ENCODE assay signal across 8 cellular contexts in the genomic region with DNA sequence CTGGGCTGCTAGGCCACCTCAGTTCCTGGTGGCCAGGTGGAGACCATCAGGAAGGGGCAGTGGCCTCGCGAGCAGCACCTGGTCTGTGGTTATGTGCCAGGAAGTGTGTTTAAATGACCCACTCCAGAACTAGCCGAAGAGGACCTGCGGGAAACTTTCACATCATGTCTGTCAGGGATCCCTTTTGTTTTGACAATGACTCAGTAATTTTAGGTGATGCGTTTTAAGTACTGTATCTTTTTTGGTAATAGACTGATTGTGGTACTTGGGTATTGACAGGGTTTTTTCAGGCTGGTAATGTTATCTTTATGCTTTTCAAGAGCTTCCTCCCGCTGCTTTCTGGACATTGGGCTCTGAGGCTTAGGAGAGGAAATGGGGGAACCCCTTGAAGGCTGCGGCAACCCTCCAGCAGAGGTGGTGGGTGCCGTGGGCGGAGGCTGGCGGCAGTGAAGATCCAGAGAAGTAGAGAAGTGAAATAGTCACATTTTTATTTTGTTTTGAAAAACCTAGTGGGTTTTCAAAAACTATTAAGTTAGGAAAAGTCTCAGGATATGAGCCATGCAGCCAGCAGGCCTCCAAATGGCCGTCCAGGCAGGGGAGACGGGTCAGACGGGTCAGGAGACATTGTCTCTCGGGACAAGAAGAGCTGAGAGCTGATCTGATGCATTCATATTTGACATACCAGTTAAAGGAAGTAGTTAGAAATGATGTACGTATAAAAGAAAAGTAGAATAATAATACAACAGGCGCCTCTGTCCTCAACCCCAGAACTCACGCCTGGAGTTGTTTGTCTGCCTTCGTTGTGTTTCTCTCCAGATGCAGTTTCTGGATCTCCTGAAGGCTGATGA. TPM values are rescaled to one million over a fixed set of nuclear protein-coding genes. Genes with fewer than 3 reads are reported as not detected.
A peak's percentile ranks its signal among the peaks of the same experiment; 100 is the strongest.
DNase-seq lines count a peak whose midpoint lies in the region; ATAC-seq, FAIRE-seq and TF ChIP-seq lines count a peak whose summit lies in the region.

No MANE protein-coding gene starts in this region.

- CTCF ChIA-PET in activated naive CD4-positive, alpha-beta T cell treated with anti-CD3 and anti-CD28 coated beads, Interleukin-2, amount 10 ng/mL, durations not matched to agents 7 days and 5 days (lab: Charles Lee) = no interaction called here

- H3K9me3 Mint-ChIP-seq in activated naive CD4-positive, alpha-beta T cell treated with anti-CD3 and anti-CD28 coated beads, Interleukin-2, amount 10 ng/mL, durations not matched to agents 7 days and 5 days = peaks cover 9% of the 10 kb centered on the region

- TF ChIP-seq CTCF in psoas muscle (IDR thresholded peaks at IDR 0.05) = no peak

- H3K4me3 Mint-ChIP-seq in activated naive CD4-positive, alpha-beta T cell treated with anti-CD3 and anti-CD28 coated beads, Interleukin-2, amount 10 ng/mL, durations not matched to agents 7 days and 5 days = peak overlapping the region; percentile 56

- no peak overlapping the region for H3K4me3 ChIP-seq in psoas muscle

- H3K36me3 ChIP-seq in psoas muscle (ENCODE audit: insufficient read depth in 1 of 2, low read depth in 1 of 2) = no peaks in the 10 kb centered on the region

- ATAC-seq in GM19463 (IDR thresholded peaks at IDR 0.05; ENCODE audit: unreplicated experiment) = peak; percentile 94
- ATAC-seq in HG03469 (IDR thresholded peaks at IDR 0.05; ENCODE audit: unreplicated experiment) = peak; percentile 78
- ATAC-seq in psoas muscle = no peak

- peaks cover 61% of the 10 kb centered on the region for H3K4me1 Mint-ChIP-seq in activated naive CD4-positive, alpha-beta T cell treated with anti-CD3 and anti-CD28 coated beads, Interleukin-2, amount 10 ng/mL, durations not matched to agents 7 days and 5 days

- no peak for TF ChIP-seq POLR2A in H54 (IDR thresholded peaks at IDR 0.05; ENCODE audit: low read depth, low read length)

- DNase-seq in CD1c-positive myeloid dendritic cell (ENCODE audit: extremely low spot score) (peak; percentile 74), psoas muscle (no peak), NCI-H82 (lab: John Stamatoyannopoulos, UW) (no peak), NCI-H1436 treated with DMSO at 0.1 percent for 48 hours (lab: John Stamatoyannopoulos, UW) (no peak), H54 (ENCODE audit: insufficient read length, low spot score) (no peak)
- DNase-seq in activated naive CD4-positive, alpha-beta T cell treated with anti-CD3 and anti-CD28 coated beads, Interleukin-2, amount 10 ng/mL, durations not matched to agents 7 days and 5 days = peak; percentile 42

- H3K36me3 Mint-ChIP-seq in activated naive CD4-positive, alpha-beta T cell treated with anti-CD3 and anti-CD28 coated beads, Interleukin-2, amount 10 ng/mL, durations not matched to agents 7 days and 5 days = peaks cover 36% of the 10 kb centered on the region

- H3K27me3 ChIP-seq in psoas muscle (ENCODE audit: insufficient read depth in 3 of 3, low read length in 2 of 3) = no peaks in the 10 kb centered on the region

- H3K9me3 ChIP-seq in psoas muscle = peaks cover 13% of the 10 kb centered on the region

- H3K4me1 ChIP-seq in psoas muscle = peaks cover 57% of the 10 kb centered on the region

- WGBS in psoas muscle, 3 donors = 78 to 81% (median 79%) methylated on average over 18 of the region's 18 CpGs

- intact Hi-C loops in psoas muscle (cut with DNase I) = no loop called here

- H3K27me3 Mint-ChIP-seq in activated naive CD4-positive, alpha-beta T cell treated with anti-CD3 and anti-CD28 coated beads, Interleukin-2, amount 10 ng/mL, durations not matched to agents 7 days and 5 days = no peaks in the 10 kb centered on the region

- H3K27ac Mint-ChIP-seq in activated naive CD4-positive, alpha-beta T cell treated with anti-CD3 and anti-CD28 coated beads, Interleukin-2, amount 10 ng/mL, durations not matched to agents 7 days and 5 days = peak overlapping the region; percentile 89

- peak overlapping the region; percentile 38 for H3K27ac ChIP-seq in psoas muscle

- no peak for FAIRE-seq in H54 (lab: Jason Lieb, UNC)

RNA-seq across cellular contexts. Expression of a gene that starts 27.7 kb away (rescaled TPM):
- 10 to 100 TPM; 19.2 to 47.4 (median 33.0) TPM for total RNA-seq in psoas muscle
- 10 to 100 TPM; 23.0 to 27.3 (median 25.7) TPM for polyA plus RNA-seq in psoas muscle

RNA-seq across cellular contexts. Expression of a gene that starts 53.3 kb away (rescaled TPM):
- 100 to 1,000 TPM in 3 of 4 donors, 10 to 100 TPM in 1; 93.5 to 165 (median 151) TPM for total RNA-seq in psoas muscle
- polyA plus RNA-seq in psoas muscle = 100 to 1,000 TPM in 2 of 3 donors, 10 to 100 TPM in 1; 85.9 to 210 (median 133) TPM

Comparison
In these comparisons a context has a peak if more than half of its experiments do, and no peak if none do; other contexts are left out.
1. DNase-seq: peak in CD1c-positive myeloid dendritic cell (single experiment) and activated naive CD4-positive, alpha-beta T cell treated with anti-CD3 and anti-CD28 coated beads, Interleukin-2, amount 10 ng/mL, durations not matched to agents 7 days and 5 days (single experiment); none in psoas muscle (0 of 2), NCI-H82 (single experiment), NCI-H1436 treated with DMSO at 0.1 percent for 48 hours (single experiment) and H54 (single experiment).
2. ATAC-seq: peak in GM19463 (single experiment) and HG03469 (single experiment); none in psoas muscle (0 of 4).